In genomic region chr1:45008076-45008475, GRCh38 we compare ENCODE assay signal across 28 cellular contexts.
"Had no signal": no experiment of that assay in that cellular context is flagged by ENCODE, and none has a peak within 500 bp of the region (broad histone marks: within the 10 kb centered on the region; RNA-seq: fewer than 3 reads in every experiment).

No MANE protein-coding gene starts in this region.

- H3K36me3 ChIP-seq: uterus had no signal

- H3K4me3 ChIP-seq: adrenal gland, body of pancreas, gastroesophageal sphincter, mucosa of descending colon, pancreas, prostate gland, tibial nerve, uterus had no signal

- H3K27ac ChIP-seq: adrenal gland, body of pancreas, gastroesophageal sphincter, neutrophil, pancreas, prostate gland, tibial nerve, uterus had no signal

- H3K9me3 ChIP-seq: adrenal gland, body of pancreas, gastroesophageal sphincter, mucosa of descending colon, neutrophil, pancreas, prostate gland, tibial nerve, uterus had no signal

- ATAC-seq: activated CD4-positive, alpha-beta T cell treated with anti-CD3 and anti-CD28 coated beads for 36 hours; activated naive CD4-positive, alpha-beta T cell treated with anti-CD3 and anti-CD28 coated beads, Interleukin-2, amount 50 U/mL, for 72 hours; body of pancreas; gastroesophageal sphincter; left cardiac atrium; left ventricle myocardium superior; mucosa of descending colon; natural killer cell treated with Interleukin-12 subunit alpha and Interleukin-12 subunit beta and Interleukin-15 and Interleukin-18, amount 100 ng/mL, for 72 hours; pancreas; sciatic nerve; stimulated activated naive B cell treated with anti-CD40 and anti-IgM and Interleukin-4, amounts not matched to agents 10 μg/mL and 1 μg/mL and 100 μg/mL, for 72 hours had no signal

- H3K27me3 ChIP-seq: adrenal gland, body of pancreas, gastroesophageal sphincter, neutrophil, pancreas, tibial nerve, uterus had no signal

- H3K4me3 Mint-ChIP-seq: activated CD4-positive, alpha-beta T cell treated with anti-CD3 and anti-CD28 coated beads for 36 hours; natural killer cell treated with Interleukin-12 subunit alpha and Interleukin-12 subunit beta and Interleukin-15 and Interleukin-18, amount 100 ng/mL, for 72 hours; stimulated activated naive B cell treated with anti-CD40 and anti-IgM and Interleukin-4, amounts not matched to agents 10 μg/mL and 1 μg/mL and 100 μg/mL, for 72 hours had no signal

- H3K9me3 Mint-ChIP-seq: activated naive CD4-positive, alpha-beta T cell treated with anti-CD3 and anti-CD28 coated beads, Interleukin-2, amount 50 U/mL, for 72 hours; activated T-helper 1 cell treated with anti-CD3 and anti-CD28 coated beads, Interleukin-12 subunit alpha, Interleukin-12 subunit beta, Interleukin-2, Interleukin-4 antibody, amounts not matched to agents 30 ng/mL and 10 ng/mL and 1 ng/mL, durations not matched to agents 14 hours and 24 hours and 36 hours; natural killer cell treated with Interleukin-12 subunit alpha and Interleukin-12 subunit beta and Interleukin-15 and Interleukin-18, amount 100 ng/mL, for 72 hours; stimulated activated naive B cell treated with anti-CD40 and anti-IgM and Interleukin-4, amounts not matched to agents 10 μg/mL and 1 μg/mL and 100 μg/mL, for 72 hours had no signal

- DNase-seq: activated CD4-positive, alpha-beta T cell treated with anti-CD3 and anti-CD28 coated beads for 36 hours; activated CD4-positive, alpha-beta T cell treated with anti-CD3 and anti-CD28 coated beads, Interleukin-2, amount 50 U/mL, for 4 hours; activated CD4-positive, CD25-positive, alpha-beta regulatory T cell; activated T-cell treated with anti-CD3 and anti-CD28 coated beads for 4 hours; aorta; body of pancreas; dermis blood vessel endothelial cell; effector CD8-positive, alpha-beta T cell; erythroblast; hippocampal formation; left cardiac atrium; left ventricle myocardium superior; mucosa of descending colon; pancreas; retina; small intestine; stimulated activated CD4-positive, alpha-beta T cell treated with anti-CD3 and anti-CD28 coated beads, Interleukin-4, amount 100 ng/mL, for 24 hours; stimulated activated naive B cell treated with anti-CD40 and anti-IgM and Interleukin-4, amounts not matched to agents 10 μg/mL and 1 μg/mL and 100 μg/mL, for 72 hours; uterus had no signal

- H3K27ac Mint-ChIP-seq: activated CD4-positive, alpha-beta T cell treated with anti-CD3 and anti-CD28 coated beads for 36 hours; activated naive CD4-positive, alpha-beta T cell treated with anti-CD3 and anti-CD28 coated beads, Interleukin-2, amount 50 U/mL, for 72 hours; activated T-helper 1 cell treated with anti-CD3 and anti-CD28 coated beads, Interleukin-12 subunit alpha, Interleukin-12 subunit beta, Interleukin-2, Interleukin-4 antibody, amounts not matched to agents 30 ng/mL and 10 ng/mL and 1 ng/mL, durations not matched to agents 14 hours and 24 hours and 36 hours; stimulated activated naive B cell treated with anti-CD40 and anti-IgM and Interleukin-4, amounts not matched to agents 10 μg/mL and 1 μg/mL and 100 μg/mL, for 72 hours had no signal

- H3K27me3 Mint-ChIP-seq: activated CD4-positive, alpha-beta T cell treated with anti-CD3 and anti-CD28 coated beads for 36 hours; natural killer cell treated with Interleukin-12 subunit alpha and Interleukin-12 subunit beta and Interleukin-15 and Interleukin-18, amount 100 ng/mL, for 72 hours; stimulated activated naive B cell treated with anti-CD40 and anti-IgM and Interleukin-4, amounts not matched to agents 10 μg/mL and 1 μg/mL and 100 μg/mL, for 72 hours had no signal

- H3K36me3 Mint-ChIP-seq: activated naive CD4-positive, alpha-beta T cell treated with anti-CD3 and anti-CD28 coated beads, Interleukin-2, amount 50 U/mL, for 72 hours had no signal
